Comparison of ENCODE assay signal across 20 cellular contexts in the genomic region with DNA sequence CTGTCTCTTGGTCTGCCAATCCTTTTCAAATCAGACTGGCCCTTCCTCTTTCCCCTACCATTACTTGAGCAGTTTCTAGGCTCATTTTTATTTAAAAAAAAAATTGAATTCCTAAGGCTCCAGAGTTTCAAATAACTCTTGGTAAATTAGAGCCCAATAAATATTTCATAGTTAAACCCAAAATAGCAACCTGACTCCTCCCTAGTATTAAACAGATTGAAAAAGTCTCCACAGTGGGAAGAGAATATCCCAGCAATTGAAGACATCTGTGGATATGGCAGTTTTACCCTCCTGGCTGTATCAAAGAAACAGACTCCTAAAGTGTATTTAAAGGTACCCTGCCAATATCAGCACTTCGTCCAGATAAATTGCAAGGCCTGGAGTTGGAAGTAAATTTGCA. TPM values are rescaled to one million over a fixed set of nuclear protein-coding genes. Genes with fewer than 3 reads are reported as not detected.
"Had no signal": no experiment of that assay in that cellular context is flagged by ENCODE, and none has a peak within 500 bp of the region (broad histone marks: within the 10 kb centered on the region; RNA-seq: fewer than 3 reads in every experiment).

No MANE protein-coding gene starts in this region.

- ATAC-seq: foreskin keratinocyte; left colon; left ventricle myocardium superior; naive thymus-derived CD4-positive, alpha-beta T cell; sciatic nerve had no signal

- FAIRE-seq: urothelium cell line had no signal

- H3K4me3 ChIP-seq: esophagus squamous epithelium, lung, skin epidermis, suprapubic skin, thyroid gland had no signal

- DNase-seq: effector memory CD4-positive, alpha-beta T cell; esophagus squamous epithelium; foreskin keratinocyte; left colon; left ventricle myocardium superior; mesenchymal stem cell; midbrain; naive thymus-derived CD4-positive, alpha-beta T cell; stimulated activated CD4-positive, alpha-beta T cell treated with anti-CD3 and anti-CD28 coated beads, Interleukin-2, amount 100 ng/mL, for 24 hours; stimulated activated CD4-positive, alpha-beta T cell treated with anti-CD3 and anti-CD28 coated beads, Interleukin-4, amount 100 ng/mL, for 4 hours; stimulated activated naive CD4-positive, alpha-beta T cell treated with Interleukin-2 at 50 U/mL for 16 hours; thyroid gland had no signal

- H3K9me3 ChIP-seq: esophagus squamous epithelium, neutrophil, suprapubic skin, thyroid gland had no signal

- H3K36me3 ChIP-seq: esophagus squamous epithelium, neutrophil, suprapubic skin, thyroid gland had no signal

- H3K4me1 ChIP-seq: esophagus squamous epithelium had no signal

- H3K27me3 ChIP-seq: foreskin keratinocyte, thyroid gland had no signal

- H3K27ac ChIP-seq: esophagus squamous epithelium, foreskin keratinocyte, neutrophil, skin epidermis, suprapubic skin, thyroid gland had no signal

RNA-seq across cellular contexts. Expression of a gene that starts 52.7 kb away (rescaled TPM):
- total RNA-seq: lung; naive thymus-derived CD4-positive, alpha-beta T cell; pulmonary artery endothelial cell; sciatic nerve; thyroid gland had no signal
- polyA plus RNA-seq: naive thymus-derived CD4-positive, alpha-beta T cell; neural cell had no signal
